In the genomic region with DNA sequence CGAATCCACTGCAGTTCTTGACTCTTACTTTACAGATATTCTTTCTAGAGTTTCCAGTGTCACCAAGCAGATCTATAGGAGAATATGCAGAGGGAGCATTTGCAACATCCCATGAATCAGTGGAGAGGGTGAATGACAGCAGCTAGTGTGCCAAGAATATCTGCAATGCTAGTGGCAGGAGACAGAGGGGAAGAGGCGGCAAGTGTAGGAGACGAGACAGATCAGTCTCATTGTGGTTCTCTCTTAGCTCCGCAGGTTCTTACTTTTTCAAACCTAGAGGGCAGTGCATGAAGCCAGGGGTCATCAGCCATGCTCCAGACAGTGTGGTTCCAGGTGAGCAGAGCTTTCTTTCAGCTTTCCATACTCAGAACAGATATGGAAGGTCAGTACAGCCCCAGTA, we compare ENCODE assay signal across 6 cellular contexts. TPM values are rescaled to one million over a fixed set of nuclear protein-coding genes. Genes with fewer than 3 reads are reported as not detected.
DNase-seq lines count a peak whose midpoint lies in the region; ATAC-seq and TF ChIP-seq lines count a peak whose summit lies in the region.

No MANE protein-coding gene starts in this region.

- H3K4me3 ChIP-seq in KMS-11 (IDR thresholded peaks at IDR 0.05; ENCODE audit: insufficient read depth, low read depth, low read length) (no peak overlapping the region), choroid plexus epithelial cell (ENCODE audit: low read depth, low read length) (peak overlapping the region; percentile 83), parathyroid adenoma (ENCODE audit: low read depth, low read length) (peak overlapping the region; percentile 95)

- DNase-seq in choroid plexus epithelial cell (ENCODE audit: low read depth) (peak; percentile 18), mucosa of gallbladder (ENCODE audit: low spot score) (no peak), NCI-H1092 (lab: John Stamatoyannopoulos, UW) (no peak)

- ATAC-seq in GM19351 (IDR thresholded peaks at IDR 0.05; ENCODE audit: unreplicated experiment), result no peak

- no peaks in the 10 kb centered on the region for H3K36me3 ChIP-seq in KMS-11 (ENCODE audit: insufficient read depth)
- H3K36me3 ChIP-seq in parathyroid adenoma (ENCODE audit: control insufficient read depth, insufficient read depth, low read length), result no peaks in the 10 kb centered on the region

- TF ChIP-seq CTCF in KMS-11 (conservative IDR thresholded peaks at IDR 0.05; ENCODE audit: low read depth, low read length) (no peak), choroid plexus epithelial cell (conservative IDR thresholded peaks at IDR 0.05; ENCODE audit: low read depth, low read length) (no peak), parathyroid adenoma (IDR thresholded peaks at IDR 0.05) (no peak)

- H3K4me2 ChIP-seq in KMS-11 (peak overlapping the region; percentile 68), parathyroid adenoma (ENCODE audit: low read length) (peak overlapping the region; percentile 97)

- no peaks in the 10 kb centered on the region for H3K9me3 ChIP-seq in parathyroid adenoma (ENCODE audit: control insufficient read depth, low read length)

- no peaks in the 10 kb centered on the region for H4K20me1 ChIP-seq in KMS-11 (ENCODE audit: insufficient read depth)

- H3K9ac ChIP-seq in KMS-11 (peak overlapping the region; percentile 73; the same call in 1 of the 2 replicates), parathyroid adenoma (no peak overlapping the region)

- H3K79me2 ChIP-seq in KMS-11 (ENCODE audit: insufficient read depth, low read depth) (no peaks in the 10 kb centered on the region), parathyroid adenoma (no peaks in the 10 kb centered on the region)

- H3K27ac ChIP-seq in KMS-11 (no peak overlapping the region), parathyroid adenoma (peak overlapping the region; percentile 5)

- H2AFZ ChIP-seq in KMS-11 (ENCODE audit: low read depth) (peak overlapping the region; percentile 96), parathyroid adenoma (peak overlapping the region; percentile 100)

- H3K27me3 ChIP-seq in KMS-11 (ENCODE audit: insufficient read depth, low read depth), result no peaks in the 10 kb centered on the region
- H3K27me3 ChIP-seq in parathyroid adenoma (ENCODE audit: control insufficient read depth, insufficient read depth, low read length), result no peaks in the 10 kb centered on the region

- H3K4me1 ChIP-seq in KMS-11 (ENCODE audit: low read depth, poor library complexity, severe bottlenecking), result peaks cover 4% of the 10 kb centered on the region
- H3K4me1 ChIP-seq in parathyroid adenoma, result peaks cover 3% of the 10 kb centered on the region

RNA-seq across cellular contexts. Expression of a gene that starts 0.7 kb away (rescaled TPM):
- total RNA-seq in mucosa of gallbladder, result 10.4 TPM

RNA-seq across cellular contexts. Expression of a gene that starts 20.5 kb away (rescaled TPM):
- total RNA-seq in mucosa of gallbladder, result 1,215 TPM

RNA-seq across cellular contexts. Expression of a gene that starts 28.2 kb away (rescaled TPM):
- 3.2 TPM for total RNA-seq in mucosa of gallbladder

RNA-seq across cellular contexts. Expression of a gene that starts 47.1 kb away (rescaled TPM):
- total RNA-seq in mucosa of gallbladder, result 18.9 TPM
